8 cellular contexts compared by ENCODE assay signal in genomic region chr6:136607932-136608772, GRCh38. TPM values are rescaled to one million over a fixed set of nuclear protein-coding genes. Genes with fewer than 3 reads are reported as not detected.
DNase-seq lines count a peak whose midpoint lies in the region; ATAC-seq, FAIRE-seq and TF ChIP-seq lines count a peak whose summit lies in the region.

No MANE protein-coding gene starts in this region.

- peak; percentile 60 for TF ChIP-seq CTCF in colonic mucosa (IDR thresholded peaks at IDR 0.05)

- H3K4me3 Mint-ChIP-seq in activated CD4-positive, alpha-beta T cell treated with anti-CD3 and anti-CD28 coated beads for 36 hours: no peak overlapping the region

- no peaks in the 10 kb centered on the region for H3K27me3 Mint-ChIP-seq in activated CD4-positive, alpha-beta T cell treated with anti-CD3 and anti-CD28 coated beads for 36 hours

- H3K9ac ChIP-seq in colonic mucosa (ENCODE audit: low read depth in 2 of 2, low read length in 2 of 2): no peak overlapping the region

- H3K27me3 ChIP-seq in colonic mucosa: no peaks in the 10 kb centered on the region

- FAIRE-seq in GM12892 (lab: Jason Lieb, UNC): peak; percentile 95

- DNase-seq in A172 (ENCODE audit: low spot score) (peak; percentile 61), GM12892 (ENCODE audit: insufficient read length) (peak; percentile 21), NCI-H2107 treated with DMSO at 0.1 percent for 48 hours (lab: John Stamatoyannopoulos, UW; ENCODE audit: unreplicated experiment) (peak; percentile 55), colonic mucosa (peak; percentile 94), lung microvascular endothelial cell (ENCODE audit: low read depth in 2 of 2) (peak; percentile 67 to 74)
- peak; percentile 91 for DNase-seq in activated CD4-positive, alpha-beta T cell treated with anti-CD3 and anti-CD28 coated beads for 36 hours
- peak; percentile 49 to 54 for DNase-seq in stimulated activated CD8-positive, alpha-beta memory T cell treated with anti-CD3 and anti-CD28 coated beads, Interleukin-2, amount 100 ng/mL, for 1 hour (ENCODE audit: low read depth in 2 of 2)

- TF ChIP-seq POLR2A in GM12892 (IDR thresholded peaks at IDR 0.05; ENCODE audit: low read depth, low read length): no peak

- H3K27ac Mint-ChIP-seq in activated CD4-positive, alpha-beta T cell treated with anti-CD3 and anti-CD28 coated beads for 36 hours: no peak overlapping the region

- POLR2A ChIA-PET in activated CD4-positive, alpha-beta T cell treated with anti-CD3 and anti-CD28 coated beads for 36 hours (lab: Charles Lee): no interaction called here

- H3K9me3 Mint-ChIP-seq in activated CD4-positive, alpha-beta T cell treated with anti-CD3 and anti-CD28 coated beads for 36 hours (ENCODE audit: low read depth): no peaks in the 10 kb centered on the region

- H3K4me3 ChIP-seq in colonic mucosa: no peak overlapping the region

- H3K4me1 ChIP-seq in colonic mucosa: peaks cover 17% of the 10 kb centered on the region

- H3K9me3 ChIP-seq in colonic mucosa: no peaks in the 10 kb centered on the region

- H3K4me1 Mint-ChIP-seq in activated CD4-positive, alpha-beta T cell treated with anti-CD3 and anti-CD28 coated beads for 36 hours: peaks cover 13% of the 10 kb centered on the region

- H3K36me3 Mint-ChIP-seq in activated CD4-positive, alpha-beta T cell treated with anti-CD3 and anti-CD28 coated beads for 36 hours (ENCODE audit: low read depth): no peaks in the 10 kb centered on the region

- ATAC-seq in HG02884 (IDR thresholded peaks at IDR 0.05; ENCODE audit: unreplicated experiment): peak; percentile 94
- peak; percentile 94 for ATAC-seq in activated CD4-positive, alpha-beta T cell treated with anti-CD3 and anti-CD28 coated beads for 36 hours

- CTCF ChIA-PET in activated CD4-positive, alpha-beta T cell treated with anti-CD3 and anti-CD28 coated beads for 36 hours (lab: Charles Lee): interaction anchor here (0.6 to 2.5 kb wide), 7 partner anchors 10 to 1361 kb away, joined by 3 to 12 read pairs (median 3); partner anchors contain the start of gene MAP3K5

- H3K27ac ChIP-seq in colonic mucosa: peak overlapping the region; percentile 28

- intact Hi-C loops in activated CD4-positive, alpha-beta T cell treated with anti-CD3 and anti-CD28 coated beads for 36 hours (cut with DNase I, micrococcal nuclease): loop anchor here (1.0 kb wide), 2 partner anchors 185 to 319 kb away; no protein-coding TSS in a partner anchor
- intact Hi-C loops in colonic mucosa (cut with DNase I): no loop called here

- H3K36me3 ChIP-seq in colonic mucosa: no peaks in the 10 kb centered on the region

RNA-seq across cellular contexts. Expression of gene MAP7, which starts 57.9 kb away (rescaled TPM):
- total RNA-seq in A172 (2014; rRNA removed; shearing (Covaris generic)): 1.0 and 1.1 TPM in 2 replicates
- 0.34 TPM for polyA plus RNA-seq in GM12892 (2012; ENCODE audit: missing spikeins)
- 1 to 10 TPM; 2.1 to 3.1 TPM for total RNA-seq in activated CD4-positive, alpha-beta T cell treated with anti-CD3 and anti-CD28 coated beads for 36 hours
- 10 to 100 TPM; 69.4 to 74.3 TPM for total RNA-seq in colonic mucosa
- total RNA-seq in lung microvascular endothelial cell: 0.40 and 0.44 TPM in 2 replicates

Comparison
In these comparisons a context has a peak if more than half of its experiments do, and no peak if none do; other contexts are left out.
1. DNase-seq: peak in every context shown above with its lines; median percentile 94 in colonic mucosa; 91 in activated CD4-positive, alpha-beta T cell treated with anti-CD3 and anti-CD28 coated beads for 36 hours; 70 in lung microvascular endothelial cell; 61 in A172; 55 in NCI-H2107 treated with DMSO at 0.1 percent for 48 hours; 52 in stimulated activated CD8-positive, alpha-beta memory T cell treated with anti-CD3 and anti-CD28 coated beads, Interleukin-2, amount 100 ng/mL, for 1 hour; 21 in GM12892.
2. RNA of gene MAP7, which starts 57.9 kb away (total RNA-seq): 69.4 to 74.3 TPM in colonic mucosa; 2.1 to 3.1 TPM in activated CD4-positive, alpha-beta T cell treated with anti-CD3 and anti-CD28 coated beads for 36 hours, 1.0 to 1.1 TPM in A172 and 0.40 to 0.44 TPM in lung microvascular endothelial cell; every median in the first group is over 10 times any median in the second.